In genomic region chr4:931960-932712, GRCh38 we compare ENCODE assay signal across 8 cellular contexts. TPM values are rescaled to one million over a fixed set of nuclear protein-coding genes. Genes with fewer than 3 reads are reported as not detected.
DNase-seq lines count a peak whose midpoint lies in the region; ATAC-seq and TF ChIP-seq lines count a peak whose summit lies in the region.

GAK (minus strand) TSS chr4:932316; CDS start chr4:932187, 129 bp downstream.
TMEM175 (plus strand) TSS chr4:932460; CDS start chr4:947740, 15,280 bp downstream.

- TF ChIP-seq CTCF in GM12865 (IDR thresholded peaks at IDR 0.05; ENCODE audit: insufficient read depth, low read depth, low read length, missing control alignments) (no peak), SU-DHL-6 (IDR thresholded peaks at IDR 0.05; ENCODE audit: insufficient read depth, low read length, poor library complexity, severe bottlenecking) (no peak), osteocyte (IDR thresholded peaks at IDR 0.05) (no peak), thoracic aorta (IDR thresholded peaks at IDR 0.05) (peak; percentile 12)

- peak within 1 kb of the TSS; percentile 70 for H3K4me3 ChIP-seq in GM12865 (ENCODE audit: low read depth, low read length)
- peak within 1 kb of the TSS; percentile 68 for H3K4me3 ChIP-seq in SU-DHL-6 (ENCODE audit: insufficient read depth, low read length, poor library complexity, severe bottlenecking)
- H3K4me3 ChIP-seq in thoracic aorta, result peak within 1 kb of the TSS; percentile 99

- H3K27ac Mint-ChIP-seq in activated naive CD8-positive, alpha-beta T cell treated with anti-CD3 and anti-CD28 coated beads, Interleukin-2, amount 10 ng/mL, durations not matched to agents 7 days and 5 days, result peak within 1 kb of the TSS; percentile 95
- H3K27ac Mint-ChIP-seq in osteocyte (ENCODE audit: unreplicated experiment), result peak within 1 kb of the TSS; percentile 84

- peak; percentile 90 for ATAC-seq in HG02759 (IDR thresholded peaks at IDR 0.05; ENCODE audit: unreplicated experiment)
- peak; percentile 96 for ATAC-seq in activated naive CD8-positive, alpha-beta T cell treated with anti-CD3 and anti-CD28 coated beads, Interleukin-2, amount 10 ng/mL, durations not matched to agents 7 days and 5 days (ENCODE audit: low read depth)
- peak; percentile 95 for ATAC-seq in thoracic aorta (ENCODE audit: insufficient number of reproducible peaks, low FRiP score, low read depth)

- H3K79me2 ChIP-seq in SU-DHL-6 (ENCODE audit: insufficient read depth, low read length), result peaks cover 41% of the 10 kb centered on the region

- H4K20me1 ChIP-seq in SU-DHL-6 (ENCODE audit: low read depth, low read length), result 0 out of 2 replicates have a peak, but pooled peaks cover 8% of the 10 kb centered on the region

- no peaks in the 10 kb centered on the region for H3K9me2 ChIP-seq in SU-DHL-6 (replicated peaks; ENCODE audit: insufficient read depth, low read length)

- intact Hi-C loops in head of caudate nucleus (cut with DNase I), result loop anchor here (5.0 kb wide), 1 partner anchor 40 kb away; the partner anchor contains the start of gene DGKQ

- H3K36me3 Mint-ChIP-seq in activated naive CD8-positive, alpha-beta T cell treated with anti-CD3 and anti-CD28 coated beads, Interleukin-2, amount 10 ng/mL, durations not matched to agents 7 days and 5 days, result no peaks in the 10 kb centered on the region
- H3K36me3 Mint-ChIP-seq in osteocyte (ENCODE audit: unreplicated experiment), result no peaks in the 10 kb centered on the region

- H3K27me3 ChIP-seq in SU-DHL-6 (ENCODE audit: low read length), result no peaks in the 10 kb centered on the region
- H3K27me3 ChIP-seq in thoracic aorta (replicated peaks; ENCODE audit: insufficient read depth), result no peaks in the 10 kb centered on the region

- H3F3A ChIP-seq in SU-DHL-6 (ENCODE audit: insufficient read depth), result peaks cover 24% of the 10 kb centered on the region

- H3K9me3 Mint-ChIP-seq in activated naive CD8-positive, alpha-beta T cell treated with anti-CD3 and anti-CD28 coated beads, Interleukin-2, amount 10 ng/mL, durations not matched to agents 7 days and 5 days, result no peaks in the 10 kb centered on the region
- no peaks in the 10 kb centered on the region for H3K9me3 Mint-ChIP-seq in osteocyte (ENCODE audit: unreplicated experiment)

- POLR2A ChIA-PET in activated naive CD8-positive, alpha-beta T cell treated with anti-CD3 and anti-CD28 coated beads, Interleukin-2, amount 10 ng/mL, durations not matched to agents 7 days and 5 days (lab: Charles Lee), result interaction anchor here (0.8 to 5.4 kb wide), 11 partner anchors 8 to 358 kb away, joined by 3 to 35 read pairs (median 3); partner anchors contain the start of genes DGKQ, FGFRL1, IDUA and MAEA

- H3K9me3 ChIP-seq in SU-DHL-6 (ENCODE audit: insufficient read depth, low read length) (no peaks in the 10 kb centered on the region), thoracic aorta (no peaks in the 10 kb centered on the region)

- H3K4me1 Mint-ChIP-seq in activated naive CD8-positive, alpha-beta T cell treated with anti-CD3 and anti-CD28 coated beads, Interleukin-2, amount 10 ng/mL, durations not matched to agents 7 days and 5 days, result peaks cover 23% of the 10 kb centered on the region
- H3K4me1 Mint-ChIP-seq in osteocyte (ENCODE audit: unreplicated experiment), result peaks cover 28% of the 10 kb centered on the region

- H3K27ac ChIP-seq in SU-DHL-6 (ENCODE audit: low read depth, low read length) (peak within 1 kb of the TSS; percentile 51), thoracic aorta (peak within 1 kb of the TSS; percentile 79 to 89)

- peak within 1 kb of the TSS; percentile 93 for H3K4me3 Mint-ChIP-seq in activated naive CD8-positive, alpha-beta T cell treated with anti-CD3 and anti-CD28 coated beads, Interleukin-2, amount 10 ng/mL, durations not matched to agents 7 days and 5 days
- peak within 1 kb of the TSS; percentile 92 for H3K4me3 Mint-ChIP-seq in osteocyte (ENCODE audit: unreplicated experiment)

- H3K36me3 ChIP-seq in SU-DHL-6 (ENCODE audit: low read length) (no peaks in the 10 kb centered on the region), thoracic aorta (no peaks in the 10 kb centered on the region)

- DNase-seq in GM12865 (ENCODE audit: low read depth) (peak; percentile 98), NCI-H128 (lab: John Stamatoyannopoulos, UW; ENCODE audit: unreplicated experiment) (peak; percentile 73), head of caudate nucleus (peak; percentile 78 to 97 (median 93)), osteocyte (ENCODE audit: extremely low spot score, unreplicated experiment) (peak; percentile 99), thoracic aorta (ENCODE audit: low spot score) (peak; percentile 84)
- DNase-seq in activated naive CD8-positive, alpha-beta T cell treated with anti-CD3 and anti-CD28 coated beads, Interleukin-2, amount 10 ng/mL, durations not matched to agents 7 days and 5 days, result peak; percentile 99

- peak within 1 kb of the TSS; percentile 79 for H2AFZ ChIP-seq in SU-DHL-6 (ENCODE audit: low read depth, low read length, severe bottlenecking)

- peaks cover 20 to 28% of the 10 kb centered on the region in 2 donors for H3K4me1 ChIP-seq in thoracic aorta (ENCODE audit: control insufficient read depth in 1 of 2, low read depth in 2 of 2)

- H3K9ac ChIP-seq in SU-DHL-6 (ENCODE audit: low read length), result peak within 1 kb of the TSS; percentile 98

- H3K4me2 ChIP-seq in SU-DHL-6 (ENCODE audit: low read depth, low read length, poor library complexity, severe bottlenecking), result peak within 1 kb of the TSS; percentile 88

- H3K27me3 Mint-ChIP-seq in activated naive CD8-positive, alpha-beta T cell treated with anti-CD3 and anti-CD28 coated beads, Interleukin-2, amount 10 ng/mL, durations not matched to agents 7 days and 5 days, result no peaks in the 10 kb centered on the region
- no peaks in the 10 kb centered on the region for H3K27me3 Mint-ChIP-seq in osteocyte (ENCODE audit: unreplicated experiment)

RNA-seq across cellular contexts. Expression of gene GAK, which starts in this region (rescaled TPM):
- 100 to 1,000 TPM; 169 to 182 TPM for total RNA-seq in activated naive CD8-positive, alpha-beta T cell treated with anti-CD3 and anti-CD28 coated beads, Interleukin-2, amount 10 ng/mL, durations not matched to agents 7 days and 5 days
- total RNA-seq in osteocyte (76.7 and 93.8 TPM in 2 replicates), thoracic aorta (100 to 1,000 TPM; 111 to 170 TPM)

RNA-seq across cellular contexts. Expression of gene TMEM175, which starts in this region (rescaled TPM):
- total RNA-seq in activated naive CD8-positive, alpha-beta T cell treated with anti-CD3 and anti-CD28 coated beads, Interleukin-2, amount 10 ng/mL, durations not matched to agents 7 days and 5 days, result 10 to 100 TPM; 38.2 to 39.8 TPM
- 37.2 and 39.7 TPM in 2 replicates for total RNA-seq in osteocyte
- total RNA-seq in thoracic aorta, result 10 to 100 TPM; 26.5 to 39.5 TPM

Comparison
In these comparisons a context has a peak if more than half of its experiments do, and no peak if none do; other contexts are left out.
1. Peak in every context shown above with its lines: DNase-seq, ATAC-seq, H3K4me3 ChIP-seq and H3K27ac ChIP-seq.